17 cellular contexts compared by ENCODE assay signal in the genomic region with DNA sequence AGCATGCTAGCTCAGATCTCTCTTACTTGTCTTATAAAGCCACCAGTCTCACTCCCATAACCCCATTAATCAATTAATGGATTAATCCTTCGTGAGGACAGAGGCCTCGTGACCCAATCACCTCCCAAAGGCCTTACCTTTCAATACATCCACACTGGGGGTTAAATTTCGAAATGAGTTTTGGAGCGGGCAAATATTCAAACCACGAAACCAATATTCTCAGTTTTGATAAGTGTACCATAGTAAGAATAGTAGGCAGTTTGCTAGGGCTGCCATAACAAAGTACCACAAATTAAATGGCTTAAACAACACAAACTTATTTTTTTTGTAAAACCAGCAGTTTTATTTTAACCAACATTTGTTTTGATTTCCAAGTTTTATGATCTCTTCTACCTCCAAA.
DNase-seq lines count a peak whose midpoint lies in the region; ATAC-seq, FAIRE-seq and TF ChIP-seq lines count a peak whose summit lies in the region.
"Had no signal": no experiment of that assay in that cellular context is flagged by ENCODE, and none has a peak within 500 bp of the region (broad histone marks: within the 10 kb centered on the region; RNA-seq: fewer than 3 reads in every experiment).

No MANE protein-coding gene starts in this region.

- H3K27me3 ChIP-seq in KMS-11 (ENCODE audit: insufficient read depth, low read depth): no peaks in the 10 kb centered on the region

- peak overlapping the region; percentile 80 for H3K4me2 ChIP-seq in KMS-11

- ATAC-seq in GM18873 (IDR thresholded peaks at IDR 0.05; ENCODE audit: low FRiP score, unreplicated experiment) (peak; percentile 64), HG03139 (IDR thresholded peaks at IDR 0.05; ENCODE audit: unreplicated experiment) (no peak)

- FAIRE-seq in colon (lab: Jason Lieb, UNC): peak; percentile 53

- DNase-seq in GM12865 (ENCODE audit: low read depth) (peak; percentile 33), UCSD-AML1 (lab: John Stamatoyannopoulos, UW; ENCODE audit: unreplicated experiment) (no peak)
- DNase-seq in stimulated activated naive CD4-positive, alpha-beta T cell (lab: John Stamatoyannopoulos, UW): no peak
- DNase-seq: COR-L47, DMS 273 treated with DMSO at 0.1 percent for 48 hours, DND-41, GM23248, Kasumi-1, NCI-H1417, NCI-H1694 treated with DMSO at 0.1 percent for 48 hours, NCI-H446 treated with DMSO at 0.1 percent for 48 hours, NCI-H526 treated with DMSO at 0.1 percent for 48 hours had no signal

- peaks cover 28% of the 10 kb centered on the region for H3K4me1 ChIP-seq in KMS-11 (ENCODE audit: low read depth, poor library complexity, severe bottlenecking)
- H3K4me1 ChIP-seq: HAP-1 had no signal

- TF ChIP-seq CTCF in GM12865 (IDR thresholded peaks at IDR 0.05; ENCODE audit: insufficient read depth, low read depth, low read length, missing control alignments) (no peak), KMS-11 (conservative IDR thresholded peaks at IDR 0.05; ENCODE audit: low read depth, low read length) (no peak)

- H3K4me3 ChIP-seq in GM12865 (ENCODE audit: low read depth, low read length) (no peak overlapping the region), KMS-11 (IDR thresholded peaks at IDR 0.05; ENCODE audit: insufficient read depth, low read depth, low read length) (no peak overlapping the region)
- H3K4me3 ChIP-seq: GM23248, HAP-1 had no signal

- peak overlapping the region; percentile 21; the same call in 1 of the 2 replicates for H3K27ac ChIP-seq in KMS-11
- H3K27ac ChIP-seq: GM23248 had no signal

- H3K9ac ChIP-seq in KMS-11: no peak overlapping the region
- H3K9ac ChIP-seq: GM23248 had no signal

- H2AFZ ChIP-seq in KMS-11 (ENCODE audit: low read depth): no peak overlapping the region
- H2AFZ ChIP-seq: GM23248 had no signal

- H4K20me1 ChIP-seq in KMS-11 (ENCODE audit: insufficient read depth): no peaks in the 10 kb centered on the region; the same call in 1 of the 2 replicates

- peaks cover 5% of the 10 kb centered on the region; the same call in 1 of the 2 replicates for H3K79me2 ChIP-seq in KMS-11 (ENCODE audit: insufficient read depth, low read depth)

- peaks cover 5% of the 10 kb centered on the region; the same call in 1 of the 2 replicates for H3K36me3 ChIP-seq in KMS-11 (ENCODE audit: insufficient read depth)
- H3K36me3 ChIP-seq: HAP-1 had no signal
